In genomic region chr10:21991785-21992184, GRCh38 we compare ENCODE assay signal across 36 cellular contexts.
"Had no signal": no experiment of that assay in that cellular context is flagged by ENCODE, and none has a peak within 500 bp of the region (broad histone marks: within the 10 kb centered on the region; RNA-seq: fewer than 3 reads in every experiment).

No MANE protein-coding gene starts in this region.

- H3K4me2 ChIP-seq: PC-9 had no signal

- H3K4me1 ChIP-seq: SJCRH30 had no signal

- H3K27me3 ChIP-seq: MG63, SJCRH30 had no signal

- H3K36me3 Mint-ChIP-seq: T-cell had no signal

- H3K27ac Mint-ChIP-seq: T-cell, T-helper 17 cell had no signal

- H3K36me3 ChIP-seq: MG63, SJCRH30 had no signal

- H3K4me3 Mint-ChIP-seq: T-cell, T-helper 17 cell had no signal

- H3K27me3 Mint-ChIP-seq: T-cell, T-helper 17 cell had no signal

- H2AFZ ChIP-seq: PC-9 had no signal

- DNase-seq: Kasumi-1, MG63, MV-4-11, NCI-H1092 treated with DMSO at 0.1 percent for 48 hours, NCI-H1105 treated with DMSO at 0.1 percent for 48 hours, NCI-H1417, NCI-H1436, NCI-H146, NCI-H1694, NCI-H187, NCI-H1930, NCI-H2029 treated with DMSO at 0.1 percent for 48 hours, NCI-H2081 treated with DMSO at 0.1 percent for 48 hours, NCI-H2107, NCI-H2171, NCI-H226, NCI-H446 treated with DMSO at 0.1 percent for 48 hours, NCI-H510A, NCI-H524, NCI-H526, NCI-H69, NCI-H748 treated with DMSO at 0.1 percent for 48 hours, NCI-H82, OCI-M1, PC-9, SHP77, SIG-M5, SJCRH30, T-cell, T-helper 17 cell had no signal

- H3K9me3 Mint-ChIP-seq: T-cell had no signal

- H3K27ac ChIP-seq: PC-9, RWPE1, SJCRH30, SK-N-MC had no signal

- H3K9me3 ChIP-seq: MG63, SJCRH30 had no signal

- FAIRE-seq: RCC 7860 had no signal

- ATAC-seq: Panc1, Right ventricle myocardium inferior, SK-N-SH treated with all-trans-retinoic acid at 6 μM for 48 hours, T-cell, T-helper 17 cell had no signal

- H3K4me3 ChIP-seq: MG63, PC-9, SJCRH30, SK-N-MC had no signal
